Comparison of ENCODE assay signal across 18 cellular contexts in the genomic region with DNA sequence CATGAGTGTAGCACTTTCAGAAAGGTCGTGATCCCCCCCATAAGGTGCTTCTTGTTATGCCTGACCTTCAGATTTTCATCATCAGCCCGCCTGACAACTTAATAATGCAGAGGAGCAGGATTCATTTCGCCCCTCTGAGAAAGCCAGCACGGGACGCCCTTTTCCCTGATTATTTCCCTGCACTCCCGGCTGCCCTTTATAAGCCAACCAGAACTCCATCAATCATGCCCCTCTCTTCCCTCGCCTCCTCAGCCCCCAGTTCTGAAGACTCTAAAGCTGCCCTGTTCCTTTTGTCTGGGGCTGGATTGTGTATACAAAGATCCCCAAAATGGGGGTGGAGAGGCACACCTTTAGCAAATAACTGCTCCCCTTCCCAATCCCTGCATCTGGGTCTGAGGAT.
"Had no signal": no experiment of that assay in that cellular context is flagged by ENCODE, and none has a peak within 500 bp of the region (broad histone marks: within the 10 kb centered on the region; RNA-seq: fewer than 3 reads in every experiment).

No MANE protein-coding gene starts in this region.

- H3K9me3 ChIP-seq: left lung, right lobe of liver, upper lobe of right lung had no signal

- H3K27me3 Mint-ChIP-seq: activated CD4-positive, alpha-beta memory T cell treated with anti-CD3 and anti-CD28 coated beads for 36 hours had no signal

- H3K4me1 ChIP-seq: left lung had no signal

- DNase-seq: activated CD4-positive, alpha-beta memory T cell treated with anti-CD3 and anti-CD28 coated beads for 36 hours; activated CD4-positive, CD25-positive, alpha-beta regulatory T cell treated with anti-CD3 and anti-CD28 coated beads, Interleukin-2, amount 50 U/mL, for 72 hours; activated effector memory CD4-positive, alpha-beta T cell treated with anti-CD3 and anti-CD28 coated beads, Interleukin-2, amount 50 U/mL, for 16 hours; activated T-cell treated with anti-CD3 and anti-CD28 coated beads, Interleukin-2, amount 50 U/mL, for 4 hours; amniotic stem cell; foreskin fibroblast; left lung; right lobe of liver; stimulated activated CD4-positive, alpha-beta T cell treated with anti-CD3 and anti-CD28 coated beads, Interleukin-12 subunit alpha, Interleukin-12 subunit beta, amount 100 ng/mL, for 4 hours; stimulated activated CD4-positive, alpha-beta T cell treated with anti-CD3 and anti-CD28 coated beads, Interleukin-2, amount 100 ng/mL, for 48 hours; stimulated activated naive CD4-positive, alpha-beta T cell treated with Interleukin-2 at 50 U/mL for 16 hours; SW 1271; T-helper 9 cell; upper lobe of right lung had no signal

- H3K27me3 ChIP-seq: left lung, right lobe of liver, upper lobe of right lung had no signal

- H3K27ac Mint-ChIP-seq: activated CD4-positive, alpha-beta memory T cell treated with anti-CD3 and anti-CD28 coated beads for 36 hours had no signal

- H3K9me3 Mint-ChIP-seq: activated CD4-positive, alpha-beta memory T cell treated with anti-CD3 and anti-CD28 coated beads for 36 hours; activated T-cell treated with anti-CD3 and anti-CD28 coated beads, Interleukin-2, amount 50 U/mL, for 4 hours had no signal

- H3K27ac ChIP-seq: left lung had no signal

- H3K36me3 Mint-ChIP-seq: activated CD4-positive, alpha-beta memory T cell treated with anti-CD3 and anti-CD28 coated beads for 36 hours; activated naive CD4-positive, alpha-beta T cell treated with anti-CD3 and anti-CD28 coated beads, Interleukin-2, amount 50 U/mL, for 72 hours had no signal

- H3K4me3 Mint-ChIP-seq: activated CD4-positive, alpha-beta memory T cell treated with anti-CD3 and anti-CD28 coated beads for 36 hours; activated T-cell treated with anti-CD3 and anti-CD28 coated beads, Interleukin-2, amount 50 U/mL, for 4 hours had no signal

- FAIRE-seq: endometrium, islet of Langerhans had no signal

- H3K4me3 ChIP-seq: left lung, upper lobe of right lung had no signal

- H3K36me3 ChIP-seq: left lung, right lobe of liver, upper lobe of right lung had no signal

- ATAC-seq: activated naive CD4-positive, alpha-beta T cell treated with anti-CD3 and anti-CD28 coated beads, Interleukin-2, amount 50 U/mL, for 72 hours; activated T-cell treated with anti-CD3 and anti-CD28 coated beads, Interleukin-2, amount 50 U/mL, for 4 hours; esophagus mucosa; left lung; right lobe of liver; upper lobe of right lung had no signal
